Comparison of ENCODE assay signal across 8 cellular contexts in the genomic region with DNA sequence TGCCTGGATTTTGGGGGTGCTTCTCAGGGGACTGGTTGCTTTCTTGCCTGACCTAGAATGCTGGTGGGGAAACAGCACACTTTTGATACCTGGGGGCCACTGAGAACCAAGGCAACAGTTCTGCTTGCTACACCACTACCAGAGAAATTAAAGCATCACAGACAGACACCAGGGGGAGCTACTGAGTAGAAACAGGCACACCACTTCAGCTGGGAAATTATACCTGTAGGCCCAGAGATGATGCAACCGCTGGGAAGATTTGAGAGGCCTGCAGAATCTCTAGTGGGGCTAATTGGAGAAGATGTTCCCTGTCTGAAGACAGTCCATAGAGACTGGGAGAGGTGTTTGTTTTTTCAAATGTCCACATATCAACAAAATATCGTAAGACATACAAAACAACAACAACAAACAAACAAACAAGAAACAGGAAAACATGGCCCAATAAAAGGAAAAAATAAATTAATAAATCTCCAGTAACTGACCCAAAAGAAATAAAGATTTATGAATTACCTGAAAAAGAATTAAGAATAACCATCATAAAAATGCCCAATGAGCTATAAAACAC.
A peak's percentile ranks its signal among the peaks of the same experiment; 100 is the strongest.
DNase-seq lines count a peak whose midpoint lies in the region; ATAC-seq and TF ChIP-seq lines count a peak whose summit lies in the region.

No MANE protein-coding gene starts in this region.

- H3K27me3 ChIP-seq in AG04450 (ENCODE audit: control insufficient read depth, insufficient read depth, low read length): no peaks in the 10 kb centered on the region
- H3K27me3 ChIP-seq in adipocyte (replicated peaks; ENCODE audit: control insufficient read depth, insufficient read depth, low read length): no peaks in the 10 kb centered on the region
- no peaks in the 10 kb centered on the region for H3K27me3 ChIP-seq in iPS DF 6.9 (ENCODE audit: control insufficient read depth, insufficient read depth, low read length)

- no peak overlapping the region for H3K9ac ChIP-seq in adipocyte (ENCODE audit: low read length)

- no peaks in the 10 kb centered on the region for H3K36me3 ChIP-seq in adipocyte (ENCODE audit: control insufficient read depth, insufficient read depth, low read length, severe bottlenecking)
- H3K36me3 ChIP-seq in iPS DF 6.9 (ENCODE audit: control insufficient read depth, insufficient read depth, low read length): no peaks in the 10 kb centered on the region

- peak; percentile 24 for DNase-seq in AG04450 (ENCODE audit: low read depth, low spot score)
- DNase-seq in HS-5 (ENCODE audit: low read depth): peak; percentile 13
- peak; percentile 48 for DNase-seq in NCI-H774 (lab: John Stamatoyannopoulos, UW)
- peak; percentile 61 for DNase-seq in adipocyte (ENCODE audit: low read depth)
- DNase-seq in iPS DF 6.9 (ENCODE audit: low read depth, low spot score): peak; percentile 86
- DNase-seq in stimulated activated CD4-positive, alpha-beta T cell treated with anti-CD3 and anti-CD28 coated beads, Interleukin-1b, Interleukin-23, amount 100 ng/mL, for 24 hours (ENCODE audit: low read depth in 4 of 4, low spot score in 1 of 4): peak in 3 of 4 experiments; percentile 1 to 16 (median 15)

- H3K9me3 ChIP-seq in AG04450 (ENCODE audit: control insufficient read depth, insufficient read depth, low read length) (no peaks in the 10 kb centered on the region), adipocyte (ENCODE audit: control insufficient read depth, low read length) (no peaks in the 10 kb centered on the region), iPS DF 6.9 (ENCODE audit: control insufficient read depth, insufficient read depth, low read length) (no peaks in the 10 kb centered on the region)

- H3K4me3 ChIP-seq in AG04450 (ENCODE audit: low read depth, low read length) (no peak overlapping the region), adipocyte (ENCODE audit: low read length) (no peak overlapping the region), iPS DF 6.9 (ENCODE audit: low read length) (no peak overlapping the region)

- TF ChIP-seq CTCF in AG04450 (IDR thresholded peaks at IDR 0.05; ENCODE audit: low read depth, low read length) (peak; percentile 71), GM12873 (IDR thresholded peaks at IDR 0.05; ENCODE audit: insufficient read depth, low read depth, low read length, missing control alignments) (peak; percentile 84)

- POLR2A ChIA-PET in AG04450 (lab: Yijun Ruan, JAX): no interaction called here

- no peak for ATAC-seq in GM19452 (IDR thresholded peaks at IDR 0.05; ENCODE audit: unreplicated experiment)

- H3K4me1 ChIP-seq in adipocyte (ENCODE audit: control insufficient read depth, insufficient read depth, low read length) (no peaks in the 10 kb centered on the region), iPS DF 6.9 (ENCODE audit: control insufficient read depth, insufficient read depth, low read length) (0 out of 2 replicates have a peak, but pooled peaks cover 1% of the 10 kb centered on the region)

- CTCF ChIA-PET in AG04450 (lab: Charles Lee): interaction anchor here (0.5 to 5.2 kb wide), 12 partner anchors 8 to 996 kb away, joined by 3 to 46 read pairs (median 6); no protein-coding TSS in a partner anchor

- WGBS in iPS DF 6.9 (ENCODE audit: insufficient coverage, insufficient read length): no CpG with 5 or more reads among the region's 2 CpGs

- H3K27ac ChIP-seq in AG04450 (ENCODE audit: low read depth, low read length): no peak overlapping the region
- no peak overlapping the region for H3K27ac ChIP-seq in iPS DF 6.9 (ENCODE audit: low read length)

Comparison
In these comparisons a context has a peak if more than half of its experiments do, and no peak if none do; other contexts are left out.
1. DNase-seq: peak in every context shown above with its lines; median percentile 86 in iPS DF 6.9; 61 in adipocyte; 48 in NCI-H774; 24 in AG04450; 15 in stimulated activated CD4-positive, alpha-beta T cell treated with anti-CD3 and anti-CD28 coated beads, Interleukin-1b, Interleukin-23, amount 100 ng/mL, for 24 hours; 13 in HS-5.